ENCODE assay signal across 9 cellular contexts in the genomic region with DNA sequence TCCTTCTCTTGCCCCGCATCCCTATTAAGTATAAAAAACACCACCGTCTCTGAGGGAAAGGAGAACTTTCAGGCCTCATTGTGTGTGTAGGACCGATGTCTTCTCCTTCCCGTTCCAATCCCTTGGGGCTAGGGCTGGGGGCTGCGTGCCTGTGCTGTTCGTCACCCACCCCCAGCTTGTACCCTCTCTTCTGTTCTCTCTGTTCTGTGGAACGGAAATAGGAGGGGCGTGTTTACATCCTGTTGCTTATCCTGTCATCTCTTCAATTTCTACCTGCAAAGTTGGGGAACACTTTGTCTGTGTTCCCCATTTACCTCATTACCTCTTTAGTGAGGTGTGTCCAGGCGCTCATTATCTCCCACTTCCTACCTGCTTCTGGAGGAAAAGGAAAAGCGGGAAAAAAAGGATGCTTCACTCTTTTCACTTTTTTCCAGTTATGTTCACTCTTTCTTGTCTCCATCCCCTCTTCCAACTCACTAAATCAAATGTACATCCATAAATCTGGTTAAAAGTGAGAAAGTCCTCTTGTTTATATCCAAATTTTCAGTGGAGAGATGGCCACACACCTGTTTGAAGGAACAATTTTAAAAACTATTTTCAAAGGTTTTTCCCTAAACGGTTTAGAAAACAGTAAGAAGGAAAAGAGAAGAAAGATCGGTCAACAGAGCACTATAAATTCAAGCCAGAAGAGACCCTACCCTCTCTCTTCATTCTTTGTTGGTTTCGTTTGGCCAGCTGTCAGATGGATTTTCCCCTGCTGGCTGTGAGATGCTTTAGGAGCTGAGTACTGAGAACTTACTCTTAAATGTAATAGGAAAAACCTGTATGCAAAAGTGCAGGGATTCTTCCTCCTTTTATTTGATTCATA. TPM values are rescaled to one million over a fixed set of nuclear protein-coding genes. Genes with fewer than 3 reads are reported as not detected.
DNase-seq lines count a peak whose midpoint lies in the region; ATAC-seq and TF ChIP-seq lines count a peak whose summit lies in the region.
"Had no signal": no experiment of that assay in that cellular context is flagged by ENCODE, and none has a peak within 500 bp of the region (broad histone marks: within the 10 kb centered on the region; RNA-seq: fewer than 3 reads in every experiment).

No MANE protein-coding gene starts in this region.

- peak overlapping the region; percentile 96 for H3K4me3 Mint-ChIP-seq in CD8-positive, alpha-beta T cell
- H3K4me3 Mint-ChIP-seq in activated CD8-positive, alpha-beta T cell treated with anti-CD3 and anti-CD28 coated beads for 36 hours = peak overlapping the region; percentile 98
- H3K4me3 Mint-ChIP-seq in nephron progenitor cell = peak overlapping the region; percentile 99

- CTCF ChIA-PET in CD8-positive, alpha-beta T cell (lab: Charles Lee) = interaction anchor here (1.0 to 13.7 kb wide), 10 partner anchors 9 to 152 kb away, joined by 3 to 191 read pairs (median 5); partner anchors contain the start of gene NUDT17
- CTCF ChIA-PET in activated CD8-positive, alpha-beta T cell treated with anti-CD3 and anti-CD28 coated beads for 36 hours (lab: Charles Lee) = interaction anchor here (1.1 to 13.6 kb wide), 5 partner anchors 9 to 39 kb away, joined by 3 to 147 read pairs (median 13); no protein-coding TSS in a partner anchor

- POLR2A ChIA-PET in CD8-positive, alpha-beta T cell (lab: Charles Lee) = interaction anchor here (0.6 to 11.9 kb wide), 13 partner anchors 9 to 208 kb away, joined by 3 to 366 read pairs (median 16); partner anchors contain the start of genes ANKRD34A, LIX1L, PEX11B and PIAS3
- POLR2A ChIA-PET in activated CD8-positive, alpha-beta T cell treated with anti-CD3 and anti-CD28 coated beads for 36 hours (lab: Charles Lee) = interaction anchor here (0.8 to 13.3 kb wide), 15 partner anchors 9 to 138 kb away, joined by 3 to 446 read pairs (median 12); partner anchors contain the start of genes ANKRD34A, LIX1L, PEX11B and PIAS3

- peaks cover 35% of the 10 kb centered on the region for H3K36me3 ChIP-seq in CD8-positive, alpha-beta T cell (ENCODE audit: insufficient read depth, low read length)

- H3K4me1 Mint-ChIP-seq in CD8-positive, alpha-beta T cell (ENCODE audit: low read depth) = peaks cover 57% of the 10 kb centered on the region
- H3K4me1 Mint-ChIP-seq in activated CD8-positive, alpha-beta T cell treated with anti-CD3 and anti-CD28 coated beads for 36 hours (ENCODE audit: low read depth) = peaks cover 58% of the 10 kb centered on the region
- peaks cover 67% of the 10 kb centered on the region for H3K4me1 Mint-ChIP-seq in nephron progenitor cell

- H3K4me3 ChIP-seq in CD8-positive, alpha-beta T cell (ENCODE audit: low read depth, low read length) = peak overlapping the region; percentile 71

- peaks cover 47% of the 10 kb centered on the region for H3K36me3 Mint-ChIP-seq in CD8-positive, alpha-beta T cell
- H3K36me3 Mint-ChIP-seq in activated CD8-positive, alpha-beta T cell treated with anti-CD3 and anti-CD28 coated beads for 36 hours (ENCODE audit: low read depth) = peaks cover 40% of the 10 kb centered on the region
- peaks cover 42% of the 10 kb centered on the region for H3K36me3 Mint-ChIP-seq in nephron progenitor cell (ENCODE audit: low read depth)

- DNase-seq in CD8-positive, alpha-beta T cell = peak in 6 of 7 experiments; percentile 49 to 81 (median 62)
- peak; percentile 17 for DNase-seq in NCI-H146 treated with DMSO at 0.1 percent for 48 hours (lab: John Stamatoyannopoulos, UW; ENCODE audit: unreplicated experiment)
- DNase-seq in activated CD8-positive, alpha-beta T cell treated with anti-CD3 and anti-CD28 coated beads for 36 hours = peak; percentile 75
- DNase-seq in epithelial cell of prostate (ENCODE audit: low read depth, low spot score) = no peak
- DNase-seq in nephron progenitor cell = peak; percentile 20
- DNase-seq in H4 (ENCODE audit: low spot score) = no peak

- no peaks in the 10 kb centered on the region for H3K9me3 Mint-ChIP-seq in CD8-positive, alpha-beta T cell
- no peaks in the 10 kb centered on the region for H3K9me3 Mint-ChIP-seq in activated CD8-positive, alpha-beta T cell treated with anti-CD3 and anti-CD28 coated beads for 36 hours
- H3K9me3 Mint-ChIP-seq in nephron progenitor cell = peaks cover 5% of the 10 kb centered on the region

- peaks cover 41% of the 10 kb centered on the region for H3K4me1 ChIP-seq in CD8-positive, alpha-beta T cell (ENCODE audit: insufficient read depth, low read length)

- H3K27ac ChIP-seq in CD8-positive, alpha-beta T cell (ENCODE audit: low read depth, low read length) = peak overlapping the region; percentile 98
- peak overlapping the region; percentile 86 for H3K27ac ChIP-seq in epithelial cell of prostate

- no peaks in the 10 kb centered on the region for H3K27me3 ChIP-seq in CD8-positive, alpha-beta T cell (ENCODE audit: insufficient read depth, low read length)

- H3K27me3 Mint-ChIP-seq in CD8-positive, alpha-beta T cell (ENCODE audit: low read depth) = no peaks in the 10 kb centered on the region
- H3K27me3 Mint-ChIP-seq in activated CD8-positive, alpha-beta T cell treated with anti-CD3 and anti-CD28 coated beads for 36 hours = no peaks in the 10 kb centered on the region
- peaks cover 3% of the 10 kb centered on the region for H3K27me3 Mint-ChIP-seq in nephron progenitor cell (ENCODE audit: low read depth, poor library complexity)

- no peaks in the 10 kb centered on the region for H3K9me3 ChIP-seq in CD8-positive, alpha-beta T cell (ENCODE audit: low read length)

- intact Hi-C loops in CD8-positive, alpha-beta T cell (cut with DNase I, micrococcal nuclease) = loop anchor here (1.0 to 5.0 kb wide), 6 partner anchors 10 to 150 kb away; partner anchors contain the start of genes NUDT17 (in 1 of the 2), PEX11B (in 1 of the 2) and RBM8A (in 1 of the 2)
- intact Hi-C loops in activated CD8-positive, alpha-beta T cell treated with anti-CD3 and anti-CD28 coated beads for 36 hours (cut with micrococcal nuclease) = loop anchor here (2.0 kb wide), 1 partner anchor 33 kb away; the partner anchor contains the start of genes ANKRD34A and POLR3GL

- H3K27ac Mint-ChIP-seq in CD8-positive, alpha-beta T cell = peak overlapping the region; percentile 98
- H3K27ac Mint-ChIP-seq in activated CD8-positive, alpha-beta T cell treated with anti-CD3 and anti-CD28 coated beads for 36 hours = peak overlapping the region; percentile 100
- peak overlapping the region; percentile 99 for H3K27ac Mint-ChIP-seq in nephron progenitor cell

- no peak for TF ChIP-seq CTCF in CD8-positive, alpha-beta T cell (IDR thresholded peaks at IDR 0.05)
- TF ChIP-seq CTCF in activated CD8-positive, alpha-beta T cell treated with anti-CD3 and anti-CD28 coated beads for 36 hours (IDR thresholded peaks at IDR 0.05) = no peak
- TF ChIP-seq CTCF in nephron progenitor cell (IDR thresholded peaks at IDR 0.05) = no peak

- peak; percentile 68 for ATAC-seq in CD8-positive, alpha-beta T cell
- ATAC-seq in GM21367 (IDR thresholded peaks at IDR 0.05; ENCODE audit: unreplicated experiment) (peak; percentile 17), HG03175 (IDR thresholded peaks at IDR 0.05; ENCODE audit: unreplicated experiment) (no peak)
- ATAC-seq in activated CD8-positive, alpha-beta T cell treated with anti-CD3 and anti-CD28 coated beads for 36 hours = peak; percentile 60

RNA-seq across cellular contexts. Expression of gene TXNIP, which starts 1.0 kb away (rescaled TPM):
- 100 to 1,000 TPM; 627 to 652 TPM for total RNA-seq in CD8-positive, alpha-beta T cell
- 100 to 1,000 TPM; 130 to 134 TPM for total RNA-seq in activated CD8-positive, alpha-beta T cell treated with anti-CD3 and anti-CD28 coated beads for 36 hours
- 101 and 102 TPM in 2 replicates for total RNA-seq in H4 (2014; rRNA removed; shearing (Covaris generic))

RNA-seq across cellular contexts. Expression of gene HJV, which starts 24.1 kb away (rescaled TPM):
- not detected for total RNA-seq in CD8-positive, alpha-beta T cell
- total RNA-seq in activated CD8-positive, alpha-beta T cell treated with anti-CD3 and anti-CD28 coated beads for 36 hours = not detected
- total RNA-seq in H4 (2014; rRNA removed; shearing (Covaris generic)) = not detected in 2 replicates
- total RNA-seq: M059J had no signal

RNA-seq across cellular contexts. Expression of gene POLR3GL, which starts 32.9 kb away (rescaled TPM):
- total RNA-seq in CD8-positive, alpha-beta T cell = 10 to 100 TPM; 12.9 to 14.4 TPM
- total RNA-seq in activated CD8-positive, alpha-beta T cell treated with anti-CD3 and anti-CD28 coated beads for 36 hours = 10 to 100 TPM; 22.3 to 23.3 TPM
- total RNA-seq in H4 (2014; rRNA removed; shearing (Covaris generic)) = 16.9 and 21.2 TPM in 2 replicates

RNA-seq across cellular contexts. Expression of gene ANKRD34A, which starts 33.0 kb away (rescaled TPM):
- under 1 TPM; 0.42 to 0.62 TPM for total RNA-seq in CD8-positive, alpha-beta T cell
- total RNA-seq in activated CD8-positive, alpha-beta T cell treated with anti-CD3 and anti-CD28 coated beads for 36 hours = 1 to 10 TPM; 6.6 to 7.7 TPM
- 0.54 and 0.70 TPM in 2 replicates for total RNA-seq in H4 (2014; rRNA removed; shearing (Covaris generic))

RNA-seq across cellular contexts. Expression of gene LIX1L, which starts 39.6 kb away (rescaled TPM):
- 10 to 100 TPM; 14.7 to 16.4 TPM for total RNA-seq in CD8-positive, alpha-beta T cell
- 10 to 100 TPM; 41.5 to 43.6 TPM for total RNA-seq in activated CD8-positive, alpha-beta T cell treated with anti-CD3 and anti-CD28 coated beads for 36 hours
- 15.1 and 18.7 TPM in 2 replicates for total RNA-seq in H4 (2014; rRNA removed; shearing (Covaris generic))

Comparison
In these comparisons a context has a peak if more than half of its experiments do, and no peak if none do; other contexts are left out.
1. DNase-seq: peak in CD8-positive, alpha-beta T cell (6 of 7), NCI-H146 treated with DMSO at 0.1 percent for 48 hours (single experiment), activated CD8-positive, alpha-beta T cell treated with anti-CD3 and anti-CD28 coated beads for 36 hours (single experiment) and nephron progenitor cell (single experiment); none in epithelial cell of prostate (single experiment) and H4 (single experiment).
2. Peak in every context shown above with its lines, with median percentiles within 50 percentile points of each other: H3K27ac Mint-ChIP-seq and H3K4me3 Mint-ChIP-seq.